Comparison of ENCODE assay signal across 13 cellular contexts in the genomic region with DNA sequence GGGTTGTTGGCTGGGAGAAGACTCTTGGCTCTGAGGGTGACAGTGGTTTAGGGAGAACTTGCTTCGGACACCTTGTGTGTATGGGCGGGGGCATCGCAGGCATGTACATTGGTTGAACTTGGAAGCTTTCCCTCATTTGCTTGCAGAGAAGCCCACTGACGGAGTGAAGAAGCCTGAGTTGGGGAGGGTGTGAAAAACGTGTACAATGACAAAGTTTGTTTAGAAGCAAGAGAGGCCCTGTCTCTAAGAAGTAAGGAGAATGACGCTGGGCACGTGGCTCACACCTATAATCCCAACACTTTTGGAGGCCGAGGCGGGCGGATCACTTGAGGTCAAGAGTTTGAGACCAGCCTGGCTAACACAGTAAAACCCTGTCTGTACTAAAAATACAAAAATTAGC. TPM values are rescaled to one million over a fixed set of nuclear protein-coding genes. Genes with fewer than 3 reads are reported as not detected.
DNase-seq lines count a peak whose midpoint lies in the region; ATAC-seq and TF ChIP-seq lines count a peak whose summit lies in the region.
"Had no signal": no experiment of that assay in that cellular context is flagged by ENCODE, and none has a peak within 500 bp of the region (broad histone marks: within the 10 kb centered on the region; RNA-seq: fewer than 3 reads in every experiment).

No MANE protein-coding gene starts in this region.

- peaks cover 93% of the 10 kb centered on the region for H4K20me1 ChIP-seq in IMR-90 (ENCODE audit: insufficient read depth, low read length)

- no CpG with 5 or more reads among the region's 10 CpGs for WGBS in IMR-90 (ENCODE audit: extremely low coverage in 2 of 2, insufficient read length in 1 of 2), 2 experiments

- H2AK5ac ChIP-seq in IMR-90 (ENCODE audit: low read depth, low read length): peak overlapping the region; percentile 76; the same call in 1 of the 2 replicates

- BruUV-seq in IMR-90 (replicated peaks; lab: Mats Ljungman, UMichigan): no TSS peak

- H3K9me1 ChIP-seq in IMR-90 (ENCODE audit: insufficient read depth, low read length): peaks cover 60% of the 10 kb centered on the region

- POLR2A ChIA-PET in IMR-90 (lab: Charles Lee; ENCODE audit: unreplicated experiment): no interaction called here

- H3K56ac ChIP-seq in IMR-90 (ENCODE audit: extremely low read depth, insufficient read depth, low read length): peak overlapping the region; percentile 65; the same call in 1 of the 2 replicates

- peak overlapping the region in 2 of 5 experiments; percentile 32 to 39 for H3K4me3 Mint-ChIP-seq in brain
- H3K4me3 Mint-ChIP-seq in mesothelial cell of epicardium: peak overlapping the region; percentile 1
- H3K4me3 Mint-ChIP-seq: activated naive CD8-positive, alpha-beta T cell had no signal

- peak overlapping the region; percentile 82 for H3K27ac ChIP-seq in IMR-90 (ENCODE audit: insufficient read depth, low read length)
- H3K27ac ChIP-seq in tibial artery: peak overlapping the region; percentile 77 to 95
- H3K27ac ChIP-seq: parathyroid adenoma had no signal

- no peak for DNase-seq in IMR-90
- no peak for DNase-seq in mesothelial cell of epicardium (ENCODE audit: low spot score in 2 of 2, unreplicated experiment in 2 of 2)
- no peak for DNase-seq in tibial artery
- no peak for DNase-seq in activated effector memory CD4-positive, alpha-beta T cell treated with Interleukin-2 at 50 U/mL for 16 hours
- no peak for DNase-seq in retina
- DNase-seq in RKO (ENCODE audit: low spot score): no peak
- DNase-seq: activated CD4-positive, CD25-positive, alpha-beta regulatory T cell; NCI-H2171; NK-92 treated with Interleukin-12 subunit alpha and Interleukin-12 subunit beta, amount 100 ng/mL, for 24 hours; stimulated activated CD4-positive, alpha-beta T cell treated with anti-CD3 and anti-CD28 coated beads, Interleukin-1b, Interleukin-23, amount 100 ng/mL, for 48 hours had no signal

- in situ Hi-C loops in IMR-90 (cut with MboI; ENCODE audit: low sequenced_read_pairs): no loop called here

- peak overlapping the region; percentile 89 for H2BK120ac ChIP-seq in IMR-90 (ENCODE audit: low read depth, low read length)

- H3K4me2 ChIP-seq in IMR-90 (ENCODE audit: low read depth, low read length): peak overlapping the region; percentile 49

- H2BK15ac ChIP-seq in IMR-90 (ENCODE audit: low read depth, low read length): peak overlapping the region; percentile 77; the same call in 2 of the 3 replicates

- peaks cover 47 to 92% of the 10 kb centered on the region in 2 experiments for H3K79me1 ChIP-seq in IMR-90 (ENCODE audit: low read depth in 1 of 2, low read length in 2 of 2)

- H3K4me3 ChIP-seq in IMR-90 (ENCODE audit: insufficient read depth, low read depth, low read length) (no peak overlapping the region), tibial artery (no peak overlapping the region)

- TF ChIP-seq POLR2A in IMR-90 (IDR thresholded peaks at IDR 0.05; ENCODE audit: low read depth, low read length): no peak

- H3K9me3 Mint-ChIP-seq in brain (no peaks in the 10 kb centered on the region), mesothelial cell of epicardium (no peaks in the 10 kb centered on the region)

- H3K4me1 Mint-ChIP-seq in brain (peaks cover 99% of the 10 kb centered on the region), mesothelial cell of epicardium (peaks cover 28% of the 10 kb centered on the region)

- TF ChIP-seq CTCF in IMR-90 (conservative IDR thresholded peaks at IDR 0.05; ENCODE audit: low read depth, low read length): no peak
- TF ChIP-seq CTCF in brain (conservative IDR thresholded peaks at IDR 0.05): no peak
- no peak for TF ChIP-seq CTCF in mesothelial cell of epicardium (IDR thresholded peaks at IDR 0.05; ENCODE audit: unreplicated experiment)
- no peak for TF ChIP-seq CTCF in tibial artery (IDR thresholded peaks at IDR 0.05)

- H2AFZ ChIP-seq in IMR-90 (replicated peaks; ENCODE audit: low read length, poor library complexity): no peak overlapping the region
- H2AFZ ChIP-seq: parathyroid adenoma had no signal

- peak overlapping the region; percentile 88 for H2BK5ac ChIP-seq in IMR-90 (ENCODE audit: low read depth, low read length, poor library complexity, severe bottlenecking)

- H3K27ac Mint-ChIP-seq in brain (peak overlapping the region; percentile 68 to 95 (median 86)), mesothelial cell of epicardium (peak overlapping the region; percentile 81)
- H3K27ac Mint-ChIP-seq: activated naive CD8-positive, alpha-beta T cell had no signal

- H3K27me3 Mint-ChIP-seq in brain: no peaks in the 10 kb centered on the region
- no peaks in the 10 kb centered on the region for H3K27me3 Mint-ChIP-seq in mesothelial cell of epicardium (ENCODE audit: low read depth)
- H3K27me3 Mint-ChIP-seq: activated naive CD8-positive, alpha-beta T cell had no signal

- H2AK9ac ChIP-seq in IMR-90 (replicated peaks; ENCODE audit: low read depth, low read length, poor library complexity): peak overlapping the region; percentile 11

- peaks cover 25% of the 10 kb centered on the region for H3K36me3 ChIP-seq in IMR-90 (ENCODE audit: control insufficient read depth, insufficient read depth, low read length)
- H3K36me3 ChIP-seq in tibial artery: no peaks in the 10 kb centered on the region

- H4K5ac ChIP-seq in IMR-90 (ENCODE audit: low read depth, low read length): peak overlapping the region; percentile 25

- H2BK20ac ChIP-seq in IMR-90 (ENCODE audit: low read depth, low read length): peak overlapping the region; percentile 59

- dilution Hi-C loops in IMR-90 (cut with HindIII; ENCODE audit: low sequenced_read_pairs, unreplicated experiment): no loop called here

- peak overlapping the region; percentile 12 for H3K9ac ChIP-seq in IMR-90 (ENCODE audit: low read depth, low read length)
- H3K9ac ChIP-seq: parathyroid adenoma had no signal

- intact Hi-C loops in IMR-90 (cut with micrococcal nuclease) (no loop called here), tibial artery (cut with DNase I; ENCODE audit: low total_unique reads) (no loop called here)

- peaks cover 21% of the 10 kb centered on the region for H3K36me3 Mint-ChIP-seq in brain
- H3K36me3 Mint-ChIP-seq in mesothelial cell of epicardium: no peaks in the 10 kb centered on the region

- H3K4ac ChIP-seq in IMR-90 (ENCODE audit: low read depth, low read length): peak overlapping the region; percentile 87

- H3K14ac ChIP-seq in IMR-90 (replicated peaks; ENCODE audit: low read depth, low read length): peak overlapping the region; percentile 58

- no peaks in the 10 kb centered on the region for H3K27me3 ChIP-seq in IMR-90 (ENCODE audit: control insufficient read depth, insufficient read depth, low read length)
- H3K27me3 ChIP-seq in tibial artery: no peaks in the 10 kb centered on the region

- TF ChIP-seq RAD21 in IMR-90 (IDR thresholded peaks at IDR 0.05; ENCODE audit: low read length): no peak

- no peaks in the 10 kb centered on the region for H3K9me3 ChIP-seq in IMR-90 (ENCODE audit: control insufficient read depth, insufficient read depth, low read length)
- no peaks in the 10 kb centered on the region for H3K9me3 ChIP-seq in tibial artery

- CTCF ChIA-PET in IMR-90 (lab: Yijun Ruan, JAX): interaction anchor here (0.6 to 1.1 kb wide), 2 partner anchors 11 to 999 kb away, joined by 4 to 5 read pairs; no protein-coding TSS in a partner anchor

- H4K91ac ChIP-seq in IMR-90 (ENCODE audit: insufficient read depth, low read depth, low read length): peak overlapping the region; percentile 87

- H3K4me1 ChIP-seq in IMR-90 (ENCODE audit: control insufficient read depth, insufficient read depth, low read length) (peaks cover 50% of the 10 kb centered on the region), tibial artery (peaks cover 0 to 98% (median 87%) of the 10 kb centered on the region in 4 donors)

- H4K8ac ChIP-seq in IMR-90 (ENCODE audit: low read depth in 2 of 2, low read length in 2 of 2): peak overlapping the region in 1 of 2 experiments; percentile 72; a peak in 3 of 4 replicates

- H3K23ac ChIP-seq in IMR-90 (ENCODE audit: low read depth, low read length): peak overlapping the region; percentile 72

- peak overlapping the region; percentile 53 for H3K18ac ChIP-seq in IMR-90 (ENCODE audit: low read depth, low read length)

- no peak for ATAC-seq in IMR-90 (ENCODE audit: low read depth)

TF ChIP-seq in IMR-90, 13 proteins besides CTCF, POLR2A, EP300 and RAD21 (continues in another document):
- TF ChIP-seq RFX5 (IDR thresholded peaks at IDR 0.05; ENCODE audit: low read depth, low read length) (no peak), RCOR1 (IDR thresholded peaks at IDR 0.05; ENCODE audit: insufficient replicate concordance, low read length) (no peak), CEBPB (IDR thresholded peaks at IDR 0.05; ENCODE audit: low read depth, low read length) (no peak), MAZ (IDR thresholded peaks at IDR 0.05; ENCODE audit: borderline replicate concordance, low read depth, low read length) (no peak), FOS (IDR thresholded peaks at IDR 0.05; ENCODE audit: low read depth, low read length) (no peak), CHD1 (IDR thresholded peaks at IDR 0.05; ENCODE audit: low read depth, low read length) (no peak), MXI1 (IDR thresholded peaks at IDR 0.05; ENCODE audit: borderline replicate concordance, low read depth, low read length) (no peak)
- TF ChIP-seq, protein P1, sequence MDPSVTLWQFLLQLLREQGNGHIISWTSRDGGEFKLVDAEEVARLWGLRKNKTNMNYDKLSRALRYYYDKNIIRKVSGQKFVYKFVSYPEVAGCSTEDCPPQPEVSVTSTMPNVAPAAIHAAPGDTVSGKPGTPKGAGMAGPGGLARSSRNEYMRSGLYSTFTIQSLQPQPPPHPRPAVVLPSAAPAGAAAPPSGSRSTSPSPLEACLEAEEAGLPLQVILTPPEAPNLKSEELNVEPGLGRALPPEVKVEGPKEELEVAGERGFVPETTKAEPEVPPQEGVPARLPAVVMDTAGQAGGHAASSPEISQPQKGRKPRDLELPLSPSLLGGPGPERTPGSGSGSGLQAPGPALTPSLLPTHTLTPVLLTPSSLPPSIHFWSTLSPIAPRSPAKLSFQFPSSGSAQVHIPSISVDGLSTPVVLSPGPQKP (IDR thresholded peaks at IDR 0.05; ENCODE audit: borderline replicate concordance, low read depth, low read length): no peak
- TF ChIP-seq, protein P2, sequence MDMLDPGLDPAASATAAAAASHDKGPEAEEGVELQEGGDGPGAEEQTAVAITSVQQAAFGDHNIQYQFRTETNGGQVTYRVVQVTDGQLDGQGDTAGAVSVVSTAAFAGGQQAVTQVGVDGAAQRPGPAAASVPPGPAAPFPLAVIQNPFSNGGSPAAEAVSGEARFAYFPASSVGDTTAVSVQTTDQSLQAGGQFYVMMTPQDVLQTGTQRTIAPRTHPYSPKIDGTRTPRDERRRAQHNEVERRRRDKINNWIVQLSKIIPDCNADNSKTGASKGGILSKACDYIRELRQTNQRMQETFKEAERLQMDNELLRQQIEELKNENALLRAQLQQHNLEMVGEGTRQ (IDR thresholded peaks at IDR 0.05; ENCODE audit: low read depth, low read length): no peak

RNA-seq across cellular contexts. Expression of a gene that starts 13.7 kb away (rescaled TPM):
- total RNA-seq in IMR-90 (2012; rRNA removed) (21.5 and 22.5 TPM in 2 replicates), mesothelial cell of epicardium (27.8 to 28.7 TPM (median 27.8 TPM) in 3 replicates)
- polyA plus RNA-seq in IMR-90 (2012; rRNA removed) (20.5 and 20.9 TPM in 2 replicates), brain (ENCODE audit: insufficient read depth, low read depth, low replicate concordance) (1.3 TPM)
- 12.3 and 13.9 TPM in 2 replicates for polyA plus RNA-seq in IMR-90 (2012; cell fraction: cytosol; rRNA removed)
- 52.7 and 53.0 TPM in 2 replicates for polyA plus RNA-seq in IMR-90 (2012; cell fraction: nucleus; rRNA removed; ENCODE audit: low replicate concordance)
